In the genomic region with DNA sequence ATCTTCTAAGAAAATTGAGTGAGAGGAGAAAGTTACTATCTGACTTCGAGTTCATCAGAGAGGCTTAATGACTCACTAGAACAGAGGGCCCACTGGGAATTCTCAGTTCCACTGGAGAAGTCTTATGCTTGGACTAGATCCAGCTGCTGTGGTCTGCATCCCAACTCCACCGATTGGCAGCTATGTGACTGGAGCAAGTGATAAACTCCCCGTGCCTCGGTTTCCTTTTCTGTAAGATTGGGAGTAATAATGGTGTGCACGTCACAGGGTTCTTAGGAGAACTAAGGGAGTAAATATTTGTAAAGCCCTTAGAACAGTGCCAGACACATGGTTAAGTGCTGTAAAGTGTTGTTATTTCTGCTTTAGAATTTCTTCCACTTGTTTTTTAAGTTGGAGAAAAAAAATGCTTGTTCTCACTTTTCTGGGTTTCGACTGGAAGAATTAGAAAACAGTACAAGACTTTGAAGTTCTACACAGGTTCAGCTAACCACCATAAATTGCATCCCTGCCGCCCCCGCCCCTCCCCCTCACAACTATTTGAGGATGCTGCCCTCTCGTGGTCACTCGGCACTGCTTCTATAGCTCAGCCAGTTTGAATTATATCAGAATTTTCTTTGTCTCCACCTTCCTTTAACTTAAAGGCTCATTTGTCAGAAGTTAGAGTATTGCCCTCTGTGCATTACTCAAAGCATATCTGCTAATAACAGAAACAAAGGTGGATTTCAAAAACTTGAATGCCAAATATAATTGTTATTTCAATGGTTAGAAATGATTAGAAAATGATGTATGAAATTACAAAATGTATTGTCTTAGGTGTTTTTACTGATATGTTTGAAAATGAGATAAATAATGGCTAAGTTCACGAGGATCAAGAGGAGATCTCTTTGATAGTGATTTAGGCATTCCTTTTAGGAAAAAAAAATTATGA, we compare ENCODE assay signal across 8 cellular contexts.
DNase-seq lines count a peak whose midpoint lies in the region; ATAC-seq, FAIRE-seq and TF ChIP-seq lines count a peak whose summit lies in the region.

No MANE protein-coding gene starts in this region.

- no peak for TF ChIP-seq POLR2A in H54 (IDR thresholded peaks at IDR 0.05; ENCODE audit: low read depth, low read length)

- ATAC-seq in activated CD4-positive, CD25-positive, alpha-beta regulatory T cell treated with anti-CD3 and anti-CD28 coated beads, Interleukin-2, amount 50 U/mL, for 24 hours, result peak; percentile 38 to 79
- no peak for ATAC-seq in GM19023 (IDR thresholded peaks at IDR 0.05; ENCODE audit: unreplicated experiment)

- FAIRE-seq in H54 (lab: Jason Lieb, UNC), result no peak

- H3K27ac ChIP-seq in C4-2B, result no peak overlapping the region

- DNase-seq in H54 (ENCODE audit: insufficient read length, low spot score) (peak; percentile 8), NCI-H2227 treated with DMSO at 0.1 percent for 48 hours (lab: John Stamatoyannopoulos, UW) (peak; percentile 7), kidney tubule cell (ENCODE audit: low spot score) (peak; percentile 66)
- DNase-seq in central memory CD4-positive, alpha-beta T cell, result peak; percentile 43
- DNase-seq in stimulated activated CD4-positive, alpha-beta T cell treated with anti-CD3 and anti-CD28 coated beads, Interleukin-1b, Interleukin-23, amount 100 ng/mL, for 48 hours, result peak; percentile 62

- TF ChIP-seq CTCF in C4-2B (conservative IDR thresholded peaks at IDR 0.05), result peak; percentile 89

Comparison
In these comparisons a context has a peak if more than half of its experiments do, and no peak if none do; other contexts are left out.
1. DNase-seq: peak in every context shown above with its lines; median percentile 66 in kidney tubule cell; 62 in stimulated activated CD4-positive, alpha-beta T cell treated with anti-CD3 and anti-CD28 coated beads, Interleukin-1b, Interleukin-23, amount 100 ng/mL, for 48 hours; 43 in central memory CD4-positive, alpha-beta T cell; 8 in H54; 7 in NCI-H2227 treated with DMSO at 0.1 percent for 48 hours.